22 cellular contexts compared by ENCODE assay signal in genomic region chr19:35160629-35161433, GRCh38. TPM values are rescaled to one million over a fixed set of nuclear protein-coding genes. Genes with fewer than 3 reads are reported as not detected.
DNase-seq lines count a peak whose midpoint lies in the region; ATAC-seq and TF ChIP-seq lines count a peak whose summit lies in the region.
"Had no signal": no experiment of that assay in that cellular context is flagged by ENCODE, and none has a peak within 500 bp of the region (broad histone marks: within the 10 kb centered on the region; RNA-seq: fewer than 3 reads in every experiment).

No MANE protein-coding gene starts in this region.

- no peak overlapping the region for H3K27ac ChIP-seq in vagina
- H3K27ac ChIP-seq: esophagus muscularis mucosa, gastroesophageal sphincter, KMS-11, tibial artery had no signal

- H3K4me1 Mint-ChIP-seq in stimulated activated naive CD8-positive, alpha-beta T cell treated with anti-CD3 and anti-CD28 coated beads, Interleukin-15, Interleukin-2, amounts not matched to agents 100 ng/mL and 50 ng/mL, for 24 hours (ENCODE audit: low read depth): peaks cover 66% of the 10 kb centered on the region
- H3K4me1 Mint-ChIP-seq in stimulated activated naive CD8-positive, alpha-beta T cell treated with anti-CD3 and anti-CD28 coated beads, Interleukin-15, amount 100 ng/mL, for 72 hours: peaks cover 54% of the 10 kb centered on the region
- H3K4me1 Mint-ChIP-seq in activated T-helper 1 cell treated with anti-CD3 and anti-CD28 coated beads, Interleukin-12 subunit alpha, Interleukin-12 subunit beta, Interleukin-2, Interleukin-4 antibody, amounts not matched to agents 30 ng/mL and 10 ng/mL and 1 ng/mL, durations not matched to agents 14 hours and 24 hours and 36 hours (ENCODE audit: low read depth): peaks cover 50% of the 10 kb centered on the region

- CTCF ChIA-PET in HEK293T (lab: Yijun Ruan, JAX): no interaction called here

- H3K36me3 ChIP-seq in vagina: peaks cover 0 to 79% of the 10 kb centered on the region in 2 donors

- TF ChIP-seq CTCF in vagina (IDR thresholded peaks at IDR 0.05): no peak

- peaks cover 23% of the 10 kb centered on the region for H3K9me3 Mint-ChIP-seq in stimulated activated naive CD8-positive, alpha-beta T cell treated with anti-CD3 and anti-CD28 coated beads, Interleukin-15, Interleukin-2, amounts not matched to agents 100 ng/mL and 50 ng/mL, for 24 hours
- H3K9me3 Mint-ChIP-seq in stimulated activated naive CD8-positive, alpha-beta T cell treated with anti-CD3 and anti-CD28 coated beads, Interleukin-15, amount 100 ng/mL, for 72 hours: peaks cover 33 to 45% of the 10 kb centered on the region in 2 donors
- H3K9me3 Mint-ChIP-seq in activated T-helper 1 cell treated with anti-CD3 and anti-CD28 coated beads, Interleukin-12 subunit alpha, Interleukin-12 subunit beta, Interleukin-2, Interleukin-4 antibody, amounts not matched to agents 30 ng/mL and 10 ng/mL and 1 ng/mL, durations not matched to agents 14 hours and 24 hours and 36 hours: peaks cover 39% of the 10 kb centered on the region

- H3K4me3 Mint-ChIP-seq in stimulated activated naive CD8-positive, alpha-beta T cell treated with anti-CD3 and anti-CD28 coated beads, Interleukin-15, Interleukin-2, amounts not matched to agents 100 ng/mL and 50 ng/mL, for 24 hours: no peak overlapping the region
- no peak overlapping the region for H3K4me3 Mint-ChIP-seq in stimulated activated naive CD8-positive, alpha-beta T cell treated with anti-CD3 and anti-CD28 coated beads, Interleukin-15, amount 100 ng/mL, for 72 hours
- no peak overlapping the region for H3K4me3 Mint-ChIP-seq in activated T-helper 1 cell treated with anti-CD3 and anti-CD28 coated beads, Interleukin-12 subunit alpha, Interleukin-12 subunit beta, Interleukin-2, Interleukin-4 antibody, amounts not matched to agents 30 ng/mL and 10 ng/mL and 1 ng/mL, durations not matched to agents 14 hours and 24 hours and 36 hours
- H3K4me3 Mint-ChIP-seq: GM23338 had no signal

- H3K9me3 ChIP-seq in vagina: peaks cover 2% of the 10 kb centered on the region

- no peak for ATAC-seq in stimulated activated naive CD8-positive, alpha-beta T cell treated with anti-CD3 and anti-CD28 coated beads, Interleukin-15, amount 100 ng/mL, for 72 hours
- ATAC-seq: gastroesophageal sphincter, GM23338, sciatic nerve had no signal

- POLR2A ChIA-PET in HEK293T (lab: Yijun Ruan, JAX): no interaction called here

- no peak overlapping the region for H3K4me3 ChIP-seq in vagina
- H3K4me3 ChIP-seq: esophagus muscularis mucosa, gastroesophageal sphincter, GM23338, tibial artery had no signal

- peaks cover 11% of the 10 kb centered on the region for H3K4me1 ChIP-seq in vagina

- peaks cover 100% of the 10 kb centered on the region for H3K36me3 Mint-ChIP-seq in stimulated activated naive CD8-positive, alpha-beta T cell treated with anti-CD3 and anti-CD28 coated beads, Interleukin-15, Interleukin-2, amounts not matched to agents 100 ng/mL and 50 ng/mL, for 24 hours (ENCODE audit: low read depth)
- H3K36me3 Mint-ChIP-seq in activated T-helper 1 cell treated with anti-CD3 and anti-CD28 coated beads, Interleukin-12 subunit alpha, Interleukin-12 subunit beta, Interleukin-2, Interleukin-4 antibody, amounts not matched to agents 30 ng/mL and 10 ng/mL and 1 ng/mL, durations not matched to agents 14 hours and 24 hours and 36 hours (ENCODE audit: low read depth): peaks cover 91% of the 10 kb centered on the region

- intact Hi-C loops in activated T-helper 1 cell treated with anti-CD3 and anti-CD28 coated beads, Interleukin-12 subunit alpha, Interleukin-12 subunit beta, Interleukin-2, Interleukin-4 antibody, amounts not matched to agents 30 ng/mL and 10 ng/mL and 1 ng/mL, durations not matched to agents 14 hours and 24 hours and 36 hours (cut with micrococcal nuclease): no loop called here
- intact Hi-C loops in vagina (cut with DNase I): no loop called here

- no peaks in the 10 kb centered on the region for H3K27me3 Mint-ChIP-seq in stimulated activated naive CD8-positive, alpha-beta T cell treated with anti-CD3 and anti-CD28 coated beads, Interleukin-15, Interleukin-2, amounts not matched to agents 100 ng/mL and 50 ng/mL, for 24 hours
- H3K27me3 Mint-ChIP-seq in stimulated activated naive CD8-positive, alpha-beta T cell treated with anti-CD3 and anti-CD28 coated beads, Interleukin-15, amount 100 ng/mL, for 72 hours: no peaks in the 10 kb centered on the region
- no peaks in the 10 kb centered on the region for H3K27me3 Mint-ChIP-seq in activated T-helper 1 cell treated with anti-CD3 and anti-CD28 coated beads, Interleukin-12 subunit alpha, Interleukin-12 subunit beta, Interleukin-2, Interleukin-4 antibody, amounts not matched to agents 30 ng/mL and 10 ng/mL and 1 ng/mL, durations not matched to agents 14 hours and 24 hours and 36 hours (ENCODE audit: insufficient read depth)

- H3K27ac Mint-ChIP-seq in stimulated activated naive CD8-positive, alpha-beta T cell treated with anti-CD3 and anti-CD28 coated beads, Interleukin-15, Interleukin-2, amounts not matched to agents 100 ng/mL and 50 ng/mL, for 24 hours: peak overlapping the region; percentile 82
- H3K27ac Mint-ChIP-seq in stimulated activated naive CD8-positive, alpha-beta T cell treated with anti-CD3 and anti-CD28 coated beads, Interleukin-15, amount 100 ng/mL, for 72 hours: no peak overlapping the region
- H3K27ac Mint-ChIP-seq in activated T-helper 1 cell treated with anti-CD3 and anti-CD28 coated beads, Interleukin-12 subunit alpha, Interleukin-12 subunit beta, Interleukin-2, Interleukin-4 antibody, amounts not matched to agents 30 ng/mL and 10 ng/mL and 1 ng/mL, durations not matched to agents 14 hours and 24 hours and 36 hours: peak overlapping the region; percentile 55
- H3K27ac Mint-ChIP-seq: GM23338 had no signal

- H3K27me3 ChIP-seq in vagina: no peaks in the 10 kb centered on the region

- TF ChIP-seq POLR2A in vagina (IDR thresholded peaks at IDR 0.05): no peak

- DNase-seq in stimulated activated naive CD8-positive, alpha-beta T cell treated with anti-CD3 and anti-CD28 coated beads, Interleukin-15, amount 100 ng/mL, for 72 hours: no peak
- no peak for DNase-seq in activated T-helper 1 cell treated with anti-CD3 and anti-CD28 coated beads, Interleukin-12 subunit alpha, Interleukin-12 subunit beta, Interleukin-2, Interleukin-4 antibody, amounts not matched to agents 30 ng/mL and 10 ng/mL and 1 ng/mL, durations not matched to agents 14 hours and 24 hours and 36 hours (ENCODE audit: low spot score)
- DNase-seq in vagina (ENCODE audit: extremely low spot score in 2 of 2) (no peak), EL (no peak), HEK293T (ENCODE audit: extremely low spot score) (no peak)
- DNase-seq: activated gamma-delta T cell; aorta; effector CD4-positive, alpha-beta T cell; NCI-H187 treated with DMSO at 0.1 percent for 48 hours; NCI-H2227 treated with DMSO at 0.1 percent for 48 hours; tibial artery had no signal

TF ChIP-seq in HEK293T, 16 proteins besides CTCF, POLR2A, EP300 and RAD21:
- TF ChIP-seq ZNF384 (IDR thresholded peaks at IDR 0.05) (no peak), FOXK2 (IDR thresholded peaks at IDR 0.05) (no peak), NFRKB (IDR thresholded peaks at IDR 0.05) (no peak), SP1 (IDR thresholded peaks at IDR 0.05) (no peak), BHLHE40 (IDR thresholded peaks at IDR 0.05; ENCODE audit: borderline replicate concordance) (no peak), FOXM1 (IDR thresholded peaks at IDR 0.05; ENCODE audit: borderline replicate concordance) (no peak), SUZ12 (IDR thresholded peaks at IDR 0.05) (no peak), L3MBTL2 (conservative IDR thresholded peaks at IDR 0.05) (no peak), FOXA1 (IDR thresholded peaks at IDR 0.05) (no peak), PKNOX1 (IDR thresholded peaks at IDR 0.05) (no peak), TARDBP (IDR thresholded peaks at IDR 0.05) (no peak), ELF4 (IDR thresholded peaks at IDR 0.05) (no peak), LEF1 (IDR thresholded peaks at IDR 0.05; ENCODE audit: borderline replicate concordance) (no peak), HDGF (IDR thresholded peaks at IDR 0.05; ENCODE audit: borderline replicate concordance) (no peak), CTBP1 (IDR thresholded peaks at IDR 0.05; ENCODE audit: borderline replicate concordance) (no peak)
TF ChIP-seq in HEK293T: peak in this region for 0.

RNA-seq across cellular contexts. Expression of gene FXYD5, which starts 6.3 kb away (rescaled TPM):
- total RNA-seq in activated T-helper 1 cell treated with anti-CD3 and anti-CD28 coated beads, Interleukin-12 subunit alpha, Interleukin-12 subunit beta, Interleukin-2, Interleukin-4 antibody, amounts not matched to agents 30 ng/mL and 10 ng/mL and 1 ng/mL, durations not matched to agents 14 hours and 24 hours and 36 hours: 299 and 309 TPM in 2 replicates
- 144 TPM for total RNA-seq in vagina

RNA-seq across cellular contexts. Expression of gene FXYD7, which starts 17.8 kb away (rescaled TPM):
- 0.39 TPM in 1 of 2 replicates, not detected in the other for total RNA-seq in activated T-helper 1 cell treated with anti-CD3 and anti-CD28 coated beads, Interleukin-12 subunit alpha, Interleukin-12 subunit beta, Interleukin-2, Interleukin-4 antibody, amounts not matched to agents 30 ng/mL and 10 ng/mL and 1 ng/mL, durations not matched to agents 14 hours and 24 hours and 36 hours
- total RNA-seq in vagina: 3.4 TPM
- total RNA-seq: gastroesophageal sphincter, kidney epithelial cell, lung microvascular endothelial cell, myocyte, osteocyte had no signal

RNA-seq across cellular contexts. Expression of gene FXYD1, which starts 22.2 kb away (rescaled TPM):
- total RNA-seq in activated T-helper 1 cell treated with anti-CD3 and anti-CD28 coated beads, Interleukin-12 subunit alpha, Interleukin-12 subunit beta, Interleukin-2, Interleukin-4 antibody, amounts not matched to agents 30 ng/mL and 10 ng/mL and 1 ng/mL, durations not matched to agents 14 hours and 24 hours and 36 hours: not detected in 2 replicates
- 135 TPM for total RNA-seq in vagina
- total RNA-seq: kidney epithelial cell, lung microvascular endothelial cell had no signal

RNA-seq across cellular contexts. Expression of gene LGI4, which starts 26.0 kb away (rescaled TPM):
- total RNA-seq in activated T-helper 1 cell treated with anti-CD3 and anti-CD28 coated beads, Interleukin-12 subunit alpha, Interleukin-12 subunit beta, Interleukin-2, Interleukin-4 antibody, amounts not matched to agents 30 ng/mL and 10 ng/mL and 1 ng/mL, durations not matched to agents 14 hours and 24 hours and 36 hours: not detected in 2 replicates
- total RNA-seq in vagina: 32.9 TPM
- total RNA-seq: kidney epithelial cell, lung microvascular endothelial cell had no signal

RNA-seq across cellular contexts. Expression of gene FXYD3, which starts 45.2 kb away (rescaled TPM):
- total RNA-seq in activated T-helper 1 cell treated with anti-CD3 and anti-CD28 coated beads, Interleukin-12 subunit alpha, Interleukin-12 subunit beta, Interleukin-2, Interleukin-4 antibody, amounts not matched to agents 30 ng/mL and 10 ng/mL and 1 ng/mL, durations not matched to agents 14 hours and 24 hours and 36 hours: not detected in 2 replicates
- 788 TPM for total RNA-seq in vagina
- total RNA-seq: GM23338; lung microvascular endothelial cell; osteocyte; T-helper 2 cell treated with Interferon-gamma antibody and Interleukin-4, amounts not matched to agents 100 ng/mL and 5 ng/mL, for 36 hours had no signal

Comparison
In these comparisons a context has a peak if more than half of its experiments do, and no peak if none do; other contexts are left out.
1. H3K27ac Mint-ChIP-seq: peak in stimulated activated naive CD8-positive, alpha-beta T cell treated with anti-CD3 and anti-CD28 coated beads, Interleukin-15, Interleukin-2, amounts not matched to agents 100 ng/mL and 50 ng/mL, for 24 hours (single experiment) and activated T-helper 1 cell treated with anti-CD3 and anti-CD28 coated beads, Interleukin-12 subunit alpha, Interleukin-12 subunit beta, Interleukin-2, Interleukin-4 antibody, amounts not matched to agents 30 ng/mL and 10 ng/mL and 1 ng/mL, durations not matched to agents 14 hours and 24 hours and 36 hours (single experiment); none in stimulated activated naive CD8-positive, alpha-beta T cell treated with anti-CD3 and anti-CD28 coated beads, Interleukin-15, amount 100 ng/mL, for 72 hours (0 of 2).
2. RNA of gene FXYD1, which starts 22.2 kb away (total RNA-seq): 135 TPM in vagina (single experiment); not detected in activated T-helper 1 cell treated with anti-CD3 and anti-CD28 coated beads, Interleukin-12 subunit alpha, Interleukin-12 subunit beta, Interleukin-2, Interleukin-4 antibody, amounts not matched to agents 30 ng/mL and 10 ng/mL and 1 ng/mL, durations not matched to agents 14 hours and 24 hours and 36 hours; every median in the first group is over 100 times any median in the second.